16 cellular contexts compared by ENCODE assay signal in the genomic region with DNA sequence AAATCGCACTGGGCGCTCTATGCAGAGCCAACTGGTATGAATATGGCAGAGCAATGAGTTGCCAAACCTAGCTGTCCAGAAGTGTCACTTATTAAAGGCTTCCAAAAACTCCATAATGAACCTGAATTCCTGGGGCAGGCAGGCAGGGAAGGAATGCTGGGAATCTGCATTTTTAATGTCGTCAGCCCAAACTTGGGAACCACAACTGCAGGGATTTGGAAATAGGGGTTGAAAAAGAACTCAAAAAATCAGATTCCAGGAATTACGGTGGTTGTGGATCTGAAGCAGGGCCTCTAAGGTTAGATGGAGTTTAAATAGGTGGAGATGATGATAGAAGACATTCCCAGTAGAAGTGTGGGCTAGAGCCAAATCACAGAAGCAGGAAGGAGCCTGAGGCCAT. TPM values are rescaled to one million over a fixed set of nuclear protein-coding genes. Genes with fewer than 3 reads are reported as not detected.
DNase-seq lines count a peak whose midpoint lies in the region; ATAC-seq and TF ChIP-seq lines count a peak whose summit lies in the region.
"Had no signal": no experiment of that assay in that cellular context is flagged by ENCODE, and none has a peak within 500 bp of the region (broad histone marks: within the 10 kb centered on the region; RNA-seq: fewer than 3 reads in every experiment).

No MANE protein-coding gene starts in this region.

- no peak for TF ChIP-seq CTCF in sigmoid colon (IDR thresholded peaks at IDR 0.05)
- no peak for TF ChIP-seq CTCF in tibial nerve (IDR thresholded peaks at IDR 0.05)

- H3K4me2 ChIP-seq in trophoblast cell (ENCODE audit: low read length): no peak overlapping the region

- H4K12ac ChIP-seq in trophoblast cell (ENCODE audit: low read depth, low read length): no peak overlapping the region

- no peak overlapping the region for H3K9ac ChIP-seq in trophoblast cell (ENCODE audit: low read length)

- no peak overlapping the region for H2AK5ac ChIP-seq in trophoblast cell (ENCODE audit: low read length)

- TF ChIP-seq POLR2A in sigmoid colon (IDR thresholded peaks at IDR 0.05): no peak
- no peak for TF ChIP-seq POLR2A in tibial nerve (IDR thresholded peaks at IDR 0.05)

- H3K4ac ChIP-seq in trophoblast cell (ENCODE audit: low read depth, low read length): no peak overlapping the region

- no peaks in the 10 kb centered on the region for H3K27me3 ChIP-seq in SJSA1 (replicated peaks)
- no peaks in the 10 kb centered on the region for H3K27me3 ChIP-seq in trophoblast cell (ENCODE audit: insufficient read depth, low read length)
- H3K27me3 ChIP-seq in sigmoid colon: no peaks in the 10 kb centered on the region
- H3K27me3 ChIP-seq in tibial nerve: no peaks in the 10 kb centered on the region
- H3K27me3 ChIP-seq: BE2C had no signal

- no CpG with 5 or more reads among the region's 4 CpGs for WGBS in trophoblast cell (ENCODE audit: extremely low coverage, insufficient coverage, insufficient read length)
- 92 to 96% methylated on average over 4 of the region's 4 CpGs for WGBS in sigmoid colon, 2 donors
- WGBS in tibial nerve, 2 donors: 73 to 75% methylated on average over 4 of the region's 4 CpGs

- no peak for ATAC-seq in HG03108 (IDR thresholded peaks at IDR 0.05; ENCODE audit: unreplicated experiment)

- H2AFZ ChIP-seq in trophoblast cell (ENCODE audit: insufficient read depth, low read length, poor library complexity): no peak overlapping the region

- H3K27ac ChIP-seq in SJSA1 (peak overlapping the region; percentile 39; the same call in 1 of the 2 replicates), trophoblast cell (ENCODE audit: low read depth, low read length) (no peak overlapping the region), sigmoid colon (no peak overlapping the region), tibial nerve (peak overlapping the region in 2 of 4 donors; percentile 27 to 46)
- H3K27ac ChIP-seq: C4-2B had no signal

- H2BK5ac ChIP-seq in trophoblast cell (ENCODE audit: low read depth, low read length, poor library complexity): no peak overlapping the region

- H3K4me3 ChIP-seq in SJSA1: no peak overlapping the region
- no peak overlapping the region for H3K4me3 ChIP-seq in trophoblast cell (ENCODE audit: low read depth, low read length)
- H3K4me3 ChIP-seq in sigmoid colon: no peak overlapping the region
- no peak overlapping the region for H3K4me3 ChIP-seq in tibial nerve

- H3K23ac ChIP-seq in trophoblast cell (ENCODE audit: low read length): no peak overlapping the region

- intact Hi-C loops in sigmoid colon (cut with DNase I): no loop called here

- H2BK120ac ChIP-seq in trophoblast cell (ENCODE audit: insufficient read depth, low read length, poor library complexity): no peak overlapping the region

- H3K79me1 ChIP-seq in trophoblast cell (ENCODE audit: low read length): no peaks in the 10 kb centered on the region

- H3K4me1 ChIP-seq in SJSA1 (replicated peaks) (peaks cover 11% of the 10 kb centered on the region; the same call in 1 of the 2 replicates), trophoblast cell (ENCODE audit: control insufficient read depth in 1 of 2, insufficient read depth in 2 of 2, low read length in 2 of 2) (peaks cover 3 to 5% of the 10 kb centered on the region in 2 experiments), sigmoid colon (no peaks in the 10 kb centered on the region), tibial nerve (peaks cover 0 to 7% (median 0%) of the 10 kb centered on the region in 4 donors)
- H3K4me1 ChIP-seq: BE2C, Caco-2 had no signal

- no peak overlapping the region for H3K14ac ChIP-seq in trophoblast cell (ENCODE audit: low read length)

- DNase-seq in EH (ENCODE audit: low read depth): peak; percentile 84
- DNase-seq in SJSA1 (ENCODE audit: low read depth in 1 of 2, low spot score in 2 of 2): peak in 1 of 2 experiments; percentile 39
- DNase-seq in trophoblast cell: peak; percentile 22 to 64
- DNase-seq in sigmoid colon: no peak
- no peak for DNase-seq in tibial nerve (ENCODE audit: low spot score in 2 of 2)
- DNase-seq: BE2C; Caco-2; CD4-positive, alpha-beta T cell; DMS153; DMS79; GF-D8; GOT3; H9 had no signal

- no peaks in the 10 kb centered on the region for H3K9me3 ChIP-seq in SJSA1 (replicated peaks)
- no peaks in the 10 kb centered on the region for H3K9me3 ChIP-seq in trophoblast cell (ENCODE audit: insufficient read depth, low read depth, low read length)
- no peaks in the 10 kb centered on the region for H3K9me3 ChIP-seq in sigmoid colon
- H3K9me3 ChIP-seq in tibial nerve: no peaks in the 10 kb centered on the region
- H3K9me3 ChIP-seq: BE2C, Caco-2 had no signal

- H4K91ac ChIP-seq in trophoblast cell (ENCODE audit: low read depth, low read length): no peak overlapping the region

- no peaks in the 10 kb centered on the region for H3K79me2 ChIP-seq in trophoblast cell (ENCODE audit: control insufficient read depth, insufficient read depth, low read length, poor library complexity)

- no peaks in the 10 kb centered on the region for H3K36me3 ChIP-seq in SJSA1
- H3K36me3 ChIP-seq in trophoblast cell (ENCODE audit: control insufficient read depth in 1 of 2, insufficient read depth in 2 of 2, low read length in 2 of 2): no peaks in the 10 kb centered on the region
- no peaks in the 10 kb centered on the region for H3K36me3 ChIP-seq in sigmoid colon
- no peaks in the 10 kb centered on the region for H3K36me3 ChIP-seq in tibial nerve
- H3K36me3 ChIP-seq: BE2C had no signal

- no peak overlapping the region for H3K18ac ChIP-seq in trophoblast cell (ENCODE audit: low read length)

- H4K8ac ChIP-seq in trophoblast cell (ENCODE audit: low read depth, low read length): no peak overlapping the region

- TF ChIP-seq EP300 in sigmoid colon (IDR thresholded peaks at IDR 0.05) (no peak), tibial nerve (IDR thresholded peaks at IDR 0.05) (no peak)

- H2BK12ac ChIP-seq in trophoblast cell (ENCODE audit: low read length): no peak overlapping the region

RNA-seq across cellular contexts. Expression of gene NCKAP5, which starts 15.0 kb away (rescaled TPM):
- 1.2 and 2.5 TPM in 2 replicates for total RNA-seq in SJSA1 (2014; rRNA removed; shearing (Covaris generic))
- polyA plus RNA-seq in trophoblast cell (2013): 0.15 and 0.23 TPM in 2 replicates
- total RNA-seq in sigmoid colon: under 1 TPM; under 0.01 to 0.83 (median 0.68) TPM
- polyA plus RNA-seq in sigmoid colon: 1 to 10 TPM in 1 of 3 donors, under 1 TPM in 2; 0.52 to 3.7 (median 0.60) TPM
- total RNA-seq in tibial nerve: 10 to 100 TPM in 1 of 4 donors, 1 to 10 TPM in 3; 2.7 to 11.7 (median 5.6) TPM
- total RNA-seq: CD4-positive, alpha-beta T cell; HT-29 had no signal

Comparison
In these comparisons a context has a peak if more than half of its experiments do, and no peak if none do; other contexts are left out.
1. DNase-seq: peak in EH (single experiment) and trophoblast cell (2 of 2); none in sigmoid colon (single experiment) and tibial nerve (0 of 2).